8 cellular contexts compared by ENCODE assay signal in the genomic region with DNA sequence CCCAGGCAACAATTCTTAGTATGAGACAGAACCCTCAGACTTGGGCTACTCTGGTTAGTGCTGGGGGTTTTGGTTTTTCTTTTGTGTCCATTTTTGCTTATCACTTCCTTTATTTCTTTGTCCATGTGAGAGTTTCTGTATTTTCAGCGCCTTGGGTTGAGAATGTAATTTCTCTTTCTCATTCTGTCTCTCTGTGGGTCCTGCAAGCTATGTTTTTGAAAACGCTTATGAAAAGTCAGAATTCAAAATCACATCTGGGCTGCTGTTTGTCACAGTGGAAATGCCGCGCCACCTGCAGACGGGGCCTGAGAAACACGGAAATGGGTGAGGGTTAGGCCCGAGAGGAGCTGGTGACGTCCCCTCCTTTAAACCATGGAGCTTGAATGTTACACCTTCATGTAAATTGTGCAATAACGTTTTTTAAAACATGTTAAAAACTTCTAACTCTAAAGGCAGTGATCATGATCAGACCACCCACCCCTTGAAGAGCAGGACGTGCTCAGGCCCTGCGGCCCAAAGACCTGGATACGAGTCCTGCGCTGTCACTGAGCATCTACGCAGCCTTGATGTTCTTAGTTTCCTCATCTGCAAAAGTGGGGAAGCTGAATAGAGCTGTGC. TPM values are rescaled to one million over a fixed set of nuclear protein-coding genes. Genes with fewer than 3 reads are reported as not detected.
DNase-seq lines count a peak whose midpoint lies in the region; ATAC-seq and TF ChIP-seq lines count a peak whose summit lies in the region.

No MANE protein-coding gene starts in this region.

- in situ Hi-C loops in HAP-1 (cut with MboI; ENCODE audit: low sequenced_read_pairs), result no loop called here

- H3K79me2 ChIP-seq in osteoblast (ENCODE audit: insufficient read depth, low read length), result peaks cover 84% of the 10 kb centered on the region

- peaks cover 41% of the 10 kb centered on the region for H4K20me1 ChIP-seq in osteoblast (ENCODE audit: insufficient read depth, low read length)

- peaks cover 100% of the 10 kb centered on the region for H3K4me1 ChIP-seq in body of pancreas
- peaks cover 34% of the 10 kb centered on the region for H3K4me1 ChIP-seq in osteoblast (ENCODE audit: insufficient read depth, low read length)
- peaks cover 24% of the 10 kb centered on the region for H3K4me1 ChIP-seq in HAP-1

- ATAC-seq in HG02678 (IDR thresholded peaks at IDR 0.05; ENCODE audit: unreplicated experiment) (peak; percentile 68), body of pancreas (no peak)

- H3K4me3 Mint-ChIP-seq in Calu3 (ENCODE audit: low read depth, unreplicated experiment), result no peak overlapping the region

- no peaks in the 10 kb centered on the region for H3K36me3 ChIP-seq in body of pancreas (replicated peaks in 1 of 2; ENCODE audit: insufficient read depth in 1 of 2, low read depth in 2 of 2)
- H3K36me3 ChIP-seq in osteoblast (ENCODE audit: insufficient read depth, low read length), result no peaks in the 10 kb centered on the region
- peaks cover 32% of the 10 kb centered on the region for H3K36me3 ChIP-seq in HAP-1 (replicated peaks)

- no peak overlapping the region for H3K4me2 ChIP-seq in osteoblast (ENCODE audit: insufficient read depth, low read length)

- intact Hi-C loops in body of pancreas (cut with DNase I) (no loop called here), Calu3 (cut with micrococcal nuclease; ENCODE audit: unreplicated experiment) (no loop called here)

- H3K27me3 Mint-ChIP-seq in Calu3 (ENCODE audit: unreplicated experiment), result no peaks in the 10 kb centered on the region

- H3K27ac Mint-ChIP-seq in Calu3 (ENCODE audit: unreplicated experiment), result no peak overlapping the region

- H3K36me3 Mint-ChIP-seq in Calu3 (ENCODE audit: insufficient read depth, unreplicated experiment), result peaks cover 23% of the 10 kb centered on the region

- CTCF ChIA-PET in Calu3 (lab: Charles Lee), result no interaction called here

- TF ChIP-seq POLR2A in body of pancreas (IDR thresholded peaks at IDR 0.05), result no peak

- peaks cover 65% of the 10 kb centered on the region for H3K4me1 Mint-ChIP-seq in Calu3 (ENCODE audit: low read depth, unreplicated experiment)

- no peak overlapping the region for H3K4me3 ChIP-seq in GM12864 (ENCODE audit: low read depth, low read length)
- H3K4me3 ChIP-seq in body of pancreas, result no peak overlapping the region
- no peak overlapping the region for H3K4me3 ChIP-seq in osteoblast (ENCODE audit: insufficient read depth, low read length)
- H3K4me3 ChIP-seq in HAP-1, result no peak overlapping the region

- no peaks in the 10 kb centered on the region for H3K27me3 ChIP-seq in body of pancreas
- H3K27me3 ChIP-seq in osteoblast (ENCODE audit: insufficient read depth, low read length), result no peaks in the 10 kb centered on the region
- H3K27me3 ChIP-seq in HAP-1 (ENCODE audit: low read depth), result no peaks in the 10 kb centered on the region

- BruUV-seq in Calu3 (replicated peaks; lab: Mats Ljungman, UMichigan), result no TSS peak

- H3K9me3 Mint-ChIP-seq in Calu3 (ENCODE audit: low read depth, unreplicated experiment), result no peaks in the 10 kb centered on the region

- WGBS in body of pancreas, 2 donors, result 75 to 86% methylated on average over 14 of the region's 14 CpGs

- H2AFZ ChIP-seq in osteoblast (ENCODE audit: low read length), result no peak overlapping the region

- peak; percentile 63 for DNase-seq in GM12864 (ENCODE audit: low read depth)
- no peak for DNase-seq in body of pancreas
- no peak for DNase-seq in osteoblast (ENCODE audit: insufficient read length, low spot score, missing footprints)
- DNase-seq in NCI-H2029 (lab: John Stamatoyannopoulos, UW), result no peak
- DNase-seq in NCI-H2227 treated with DMSO at 0.1 percent for 48 hours (lab: John Stamatoyannopoulos, UW), result no peak
- no peak for DNase-seq in Calu3
- no peak for DNase-seq in HAP-1 (ENCODE audit: low spot score in 2 of 2)

- TF ChIP-seq CTCF in GM12864 (IDR thresholded peaks at IDR 0.05; ENCODE audit: low read depth, low read length, missing control alignments) (peak; percentile 68), body of pancreas (IDR thresholded peaks at IDR 0.05) (no peak), osteoblast (IDR thresholded peaks at IDR 0.05; ENCODE audit: extremely low read depth, low read depth, low read length) (no peak), Calu3 (IDR thresholded peaks at IDR 0.05; ENCODE audit: unreplicated experiment) (no peak)

- H3K27ac ChIP-seq in body of pancreas, result peak overlapping the region; percentile 46 to 88 (median 87)
- peak overlapping the region; percentile 75 for H3K27ac ChIP-seq in osteoblast (ENCODE audit: low read depth, low read length)

- no peaks in the 10 kb centered on the region for H3K9me3 ChIP-seq in body of pancreas
- H3K9me3 ChIP-seq in osteoblast (ENCODE audit: low read depth, low read length), result no peaks in the 10 kb centered on the region
- no peaks in the 10 kb centered on the region for H3K9me3 ChIP-seq in HAP-1

RNA-seq across cellular contexts. Expression of gene JDP2, which starts 26.1 kb away (rescaled TPM):
- total RNA-seq in body of pancreas (10 to 100 TPM; 16.8 to 17.9 TPM), osteoblast (70.7 and 77.1 TPM in 2 replicates), Calu3 (2022) (18.8 and 24.1 TPM in 2 replicates)
